Comparison of ENCODE assay signal across 1 cellular context in the genomic region with DNA sequence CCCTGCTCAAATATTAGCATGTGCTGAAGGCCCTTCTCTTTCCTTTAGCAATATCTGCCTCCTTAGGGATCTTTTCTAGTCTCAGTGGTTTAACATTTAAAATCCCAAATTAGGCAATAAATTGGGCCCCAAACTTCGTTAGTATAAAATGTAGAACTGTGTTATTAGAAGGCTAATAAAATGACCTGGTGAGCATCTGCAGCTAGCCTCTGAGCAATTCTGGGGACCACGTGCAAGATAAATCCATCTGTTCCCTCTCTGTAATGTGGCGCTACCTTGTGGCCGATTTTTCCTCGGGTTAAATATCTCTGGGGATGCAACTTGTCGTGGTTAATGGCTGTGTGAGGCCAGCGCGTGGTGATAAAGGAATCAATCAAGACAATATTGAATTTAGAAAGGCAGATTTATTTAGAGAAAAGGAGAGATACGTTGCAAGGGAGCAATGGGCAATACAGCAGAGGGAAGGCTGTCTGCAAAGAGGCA.
TF ChIP-seq lines count a peak whose summit lies in the region.

No MANE protein-coding gene starts in this region.

TF ChIP-seq in K562, 482 proteins besides CTCF, POLR2A, EP300 and RAD21 (continues in another document):
- TF ChIP-seq ZBED1 (IDR thresholded peaks at IDR 0.05) (no peak), RCOR1 (IDR thresholded peaks at IDR 0.05; ENCODE audit: borderline replicate concordance in 1 of 2, low read depth in 2 of 2, low read length in 2 of 2) (0 out of 4 replicates have a peak, but pooled peaks of 1 of the 2 experiments have one; percentile 24), EWSR1 (IDR thresholded peaks at IDR 0.05; ENCODE audit: borderline replicate concordance, low read depth, partially characterized antibody) (no peak), ZNF830 (CRISPR knock-in tag; IDR thresholded peaks at IDR 0.05) (no peak), NCOR1 (IDR thresholded peaks at IDR 0.05) (no peak), CBX8 (IDR thresholded peaks at IDR 0.05; ENCODE audit: borderline replicate concordance, extremely low read depth, low read depth, low read length, poor library complexity, severe bottlenecking) (no peak), XRCC5 (IDR thresholded peaks at IDR 0.05; ENCODE audit: low read depth, low read length) (0 out of 2 replicates have a peak, but pooled peaks have one; percentile 53), BACH1 (tag; IDR thresholded peaks at IDR 0.05) (no peak), BHLHE40 (IDR thresholded peaks at IDR 0.05; ENCODE audit: low read length) (peak; percentile 45; the same call in 1 of the 2 replicates), CC2D1A (IDR thresholded peaks at IDR 0.05) (no peak), PHF8 (IDR thresholded peaks at IDR 0.05; ENCODE audit: borderline replicate concordance, low read length) (no peak), BMI1 (IDR thresholded peaks at IDR 0.05; ENCODE audit: low read length) (no peak), L3MBTL2 (IDR thresholded peaks at IDR 0.05) (peak; percentile 61), ZNF408 (CRISPR knock-in tag; IDR thresholded peaks at IDR 0.05; ENCODE audit: low read depth) (no peak), MAFF (IDR thresholded peaks at IDR 0.05; ENCODE audit: low read length) (no peak)
- TF ChIP-seq, protein P1, sequence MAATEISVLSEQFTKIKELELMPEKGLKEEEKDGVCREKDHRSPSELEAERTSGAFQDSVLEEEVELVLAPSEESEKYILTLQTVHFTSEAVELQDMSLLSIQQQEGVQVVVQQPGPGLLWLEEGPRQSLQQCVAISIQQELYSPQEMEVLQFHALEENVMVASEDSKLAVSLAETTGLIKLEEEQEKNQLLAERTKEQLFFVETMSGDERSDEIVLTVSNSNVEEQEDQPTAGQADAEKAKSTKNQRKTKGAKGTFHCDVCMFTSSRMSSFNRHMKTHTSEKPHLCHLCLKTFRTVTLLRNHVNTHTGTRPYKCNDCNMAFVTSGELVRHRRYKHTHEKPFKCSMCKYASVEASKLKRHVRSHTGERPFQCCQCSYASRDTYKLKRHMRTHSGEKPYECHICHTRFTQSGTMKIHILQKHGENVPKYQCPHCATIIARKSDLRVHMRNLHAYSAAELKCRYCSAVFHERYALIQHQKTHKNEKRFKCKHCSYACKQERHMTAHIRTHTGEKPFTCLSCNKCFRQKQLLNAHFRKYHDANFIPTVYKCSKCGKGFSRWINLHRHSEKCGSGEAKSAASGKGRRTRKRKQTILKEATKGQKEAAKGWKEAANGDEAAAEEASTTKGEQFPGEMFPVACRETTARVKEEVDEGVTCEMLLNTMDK (IDR thresholded peaks at IDR 0.05; ENCODE audit: borderline replicate concordance, insufficient read depth, low read depth, low read length, poor library complexity, severe bottlenecking) = peak; percentile 50
- TF ChIP-seq, protein P2, sequence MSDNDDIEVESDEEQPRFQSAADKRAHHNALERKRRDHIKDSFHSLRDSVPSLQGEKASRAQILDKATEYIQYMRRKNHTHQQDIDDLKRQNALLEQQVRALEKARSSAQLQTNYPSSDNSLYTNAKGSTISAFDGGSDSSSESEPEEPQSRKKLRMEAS (CRISPR knock-in tag; IDR thresholded peaks at IDR 0.05) = peak; percentile 31; the same call in 1 of the 2 replicates
- TF ChIP-seq, protein P3, sequence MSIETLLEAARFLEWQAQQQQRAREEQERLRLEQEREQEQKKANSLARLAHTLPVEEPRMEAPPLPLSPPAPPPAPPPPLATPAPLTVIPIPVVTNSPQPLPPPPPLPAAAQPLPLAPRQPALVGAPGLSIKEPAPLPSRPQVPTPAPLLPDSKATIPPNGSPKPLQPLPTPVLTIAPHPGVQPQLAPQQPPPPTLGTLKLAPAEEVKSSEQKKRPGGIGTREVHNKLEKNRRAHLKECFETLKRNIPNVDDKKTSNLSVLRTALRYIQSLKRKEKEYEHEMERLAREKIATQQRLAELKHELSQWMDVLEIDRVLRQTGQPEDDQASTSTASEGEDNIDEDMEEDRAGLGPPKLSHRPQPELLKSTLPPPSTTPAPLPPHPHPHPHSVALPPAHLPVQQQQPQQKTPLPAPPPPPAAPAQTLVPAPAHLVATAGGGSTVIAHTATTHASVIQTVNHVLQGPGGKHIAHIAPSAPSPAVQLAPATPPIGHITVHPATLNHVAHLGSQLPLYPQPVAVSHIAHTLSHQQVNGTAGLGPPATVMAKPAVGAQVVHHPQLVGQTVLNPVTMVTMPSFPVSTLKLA (conservative IDR thresholded peaks at IDR 0.05) = no peak; a peak in 1 of 4 replicates
- TF ChIP-seq, protein P4, sequence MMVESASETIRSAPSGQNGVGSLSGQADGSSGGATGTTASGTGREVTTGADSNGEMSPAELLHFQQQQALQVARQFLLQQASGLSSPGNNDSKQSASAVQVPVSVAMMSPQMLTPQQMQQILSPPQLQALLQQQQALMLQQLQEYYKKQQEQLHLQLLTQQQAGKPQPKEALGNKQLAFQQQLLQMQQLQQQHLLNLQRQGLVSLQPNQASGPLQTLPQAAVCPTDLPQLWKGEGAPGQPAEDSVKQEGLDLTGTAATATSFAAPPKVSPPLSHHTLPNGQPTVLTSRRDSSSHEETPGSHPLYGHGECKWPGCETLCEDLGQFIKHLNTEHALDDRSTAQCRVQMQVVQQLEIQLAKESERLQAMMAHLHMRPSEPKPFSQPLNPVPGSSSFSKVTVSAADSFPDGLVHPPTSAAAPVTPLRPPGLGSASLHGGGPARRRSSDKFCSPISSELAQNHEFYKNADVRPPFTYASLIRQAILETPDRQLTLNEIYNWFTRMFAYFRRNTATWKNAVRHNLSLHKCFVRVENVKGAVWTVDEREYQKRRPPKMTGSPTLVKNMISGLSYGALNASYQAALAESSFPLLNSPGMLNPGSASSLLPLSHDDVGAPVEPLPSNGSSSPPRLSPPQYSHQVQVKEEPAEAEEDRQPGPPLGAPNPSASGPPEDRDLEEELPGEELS (CRISPR knock-in tag; IDR thresholded peaks at IDR 0.05; ENCODE audit: borderline replicate concordance) = no peak
- TF ChIP-seq, protein P5, sequence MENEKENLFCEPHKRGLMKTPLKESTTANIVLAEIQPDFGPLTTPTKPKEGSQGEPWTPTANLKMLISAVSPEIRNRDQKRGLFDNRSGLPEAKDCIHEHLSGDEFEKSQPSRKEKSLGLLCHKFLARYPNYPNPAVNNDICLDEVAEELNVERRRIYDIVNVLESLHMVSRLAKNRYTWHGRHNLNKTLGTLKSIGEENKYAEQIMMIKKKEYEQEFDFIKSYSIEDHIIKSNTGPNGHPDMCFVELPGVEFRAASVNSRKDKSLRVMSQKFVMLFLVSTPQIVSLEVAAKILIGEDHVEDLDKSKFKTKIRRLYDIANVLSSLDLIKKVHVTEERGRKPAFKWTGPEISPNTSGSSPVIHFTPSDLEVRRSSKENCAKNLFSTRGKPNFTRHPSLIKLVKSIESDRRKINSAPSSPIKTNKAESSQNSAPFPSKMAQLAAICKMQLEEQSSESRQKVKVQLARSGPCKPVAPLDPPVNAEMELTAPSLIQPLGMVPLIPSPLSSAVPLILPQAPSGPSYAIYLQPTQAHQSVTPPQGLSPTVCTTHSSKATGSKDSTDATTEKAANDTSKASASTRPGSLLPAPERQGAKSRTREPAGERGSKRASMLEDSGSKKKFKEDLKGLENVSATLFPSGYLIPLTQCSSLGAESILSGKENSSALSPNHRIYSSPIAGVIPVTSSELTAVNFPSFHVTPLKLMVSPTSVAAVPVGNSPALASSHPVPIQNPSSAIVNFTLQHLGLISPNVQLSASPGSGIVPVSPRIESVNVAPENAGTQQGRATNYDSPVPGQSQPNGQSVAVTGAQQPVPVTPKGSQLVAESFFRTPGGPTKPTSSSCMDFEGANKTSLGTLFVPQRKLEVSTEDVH (IDR thresholded peaks at IDR 0.05; ENCODE audit: low read depth, partially characterized antibody) = no peak
- TF ChIP-seq, protein P6, sequence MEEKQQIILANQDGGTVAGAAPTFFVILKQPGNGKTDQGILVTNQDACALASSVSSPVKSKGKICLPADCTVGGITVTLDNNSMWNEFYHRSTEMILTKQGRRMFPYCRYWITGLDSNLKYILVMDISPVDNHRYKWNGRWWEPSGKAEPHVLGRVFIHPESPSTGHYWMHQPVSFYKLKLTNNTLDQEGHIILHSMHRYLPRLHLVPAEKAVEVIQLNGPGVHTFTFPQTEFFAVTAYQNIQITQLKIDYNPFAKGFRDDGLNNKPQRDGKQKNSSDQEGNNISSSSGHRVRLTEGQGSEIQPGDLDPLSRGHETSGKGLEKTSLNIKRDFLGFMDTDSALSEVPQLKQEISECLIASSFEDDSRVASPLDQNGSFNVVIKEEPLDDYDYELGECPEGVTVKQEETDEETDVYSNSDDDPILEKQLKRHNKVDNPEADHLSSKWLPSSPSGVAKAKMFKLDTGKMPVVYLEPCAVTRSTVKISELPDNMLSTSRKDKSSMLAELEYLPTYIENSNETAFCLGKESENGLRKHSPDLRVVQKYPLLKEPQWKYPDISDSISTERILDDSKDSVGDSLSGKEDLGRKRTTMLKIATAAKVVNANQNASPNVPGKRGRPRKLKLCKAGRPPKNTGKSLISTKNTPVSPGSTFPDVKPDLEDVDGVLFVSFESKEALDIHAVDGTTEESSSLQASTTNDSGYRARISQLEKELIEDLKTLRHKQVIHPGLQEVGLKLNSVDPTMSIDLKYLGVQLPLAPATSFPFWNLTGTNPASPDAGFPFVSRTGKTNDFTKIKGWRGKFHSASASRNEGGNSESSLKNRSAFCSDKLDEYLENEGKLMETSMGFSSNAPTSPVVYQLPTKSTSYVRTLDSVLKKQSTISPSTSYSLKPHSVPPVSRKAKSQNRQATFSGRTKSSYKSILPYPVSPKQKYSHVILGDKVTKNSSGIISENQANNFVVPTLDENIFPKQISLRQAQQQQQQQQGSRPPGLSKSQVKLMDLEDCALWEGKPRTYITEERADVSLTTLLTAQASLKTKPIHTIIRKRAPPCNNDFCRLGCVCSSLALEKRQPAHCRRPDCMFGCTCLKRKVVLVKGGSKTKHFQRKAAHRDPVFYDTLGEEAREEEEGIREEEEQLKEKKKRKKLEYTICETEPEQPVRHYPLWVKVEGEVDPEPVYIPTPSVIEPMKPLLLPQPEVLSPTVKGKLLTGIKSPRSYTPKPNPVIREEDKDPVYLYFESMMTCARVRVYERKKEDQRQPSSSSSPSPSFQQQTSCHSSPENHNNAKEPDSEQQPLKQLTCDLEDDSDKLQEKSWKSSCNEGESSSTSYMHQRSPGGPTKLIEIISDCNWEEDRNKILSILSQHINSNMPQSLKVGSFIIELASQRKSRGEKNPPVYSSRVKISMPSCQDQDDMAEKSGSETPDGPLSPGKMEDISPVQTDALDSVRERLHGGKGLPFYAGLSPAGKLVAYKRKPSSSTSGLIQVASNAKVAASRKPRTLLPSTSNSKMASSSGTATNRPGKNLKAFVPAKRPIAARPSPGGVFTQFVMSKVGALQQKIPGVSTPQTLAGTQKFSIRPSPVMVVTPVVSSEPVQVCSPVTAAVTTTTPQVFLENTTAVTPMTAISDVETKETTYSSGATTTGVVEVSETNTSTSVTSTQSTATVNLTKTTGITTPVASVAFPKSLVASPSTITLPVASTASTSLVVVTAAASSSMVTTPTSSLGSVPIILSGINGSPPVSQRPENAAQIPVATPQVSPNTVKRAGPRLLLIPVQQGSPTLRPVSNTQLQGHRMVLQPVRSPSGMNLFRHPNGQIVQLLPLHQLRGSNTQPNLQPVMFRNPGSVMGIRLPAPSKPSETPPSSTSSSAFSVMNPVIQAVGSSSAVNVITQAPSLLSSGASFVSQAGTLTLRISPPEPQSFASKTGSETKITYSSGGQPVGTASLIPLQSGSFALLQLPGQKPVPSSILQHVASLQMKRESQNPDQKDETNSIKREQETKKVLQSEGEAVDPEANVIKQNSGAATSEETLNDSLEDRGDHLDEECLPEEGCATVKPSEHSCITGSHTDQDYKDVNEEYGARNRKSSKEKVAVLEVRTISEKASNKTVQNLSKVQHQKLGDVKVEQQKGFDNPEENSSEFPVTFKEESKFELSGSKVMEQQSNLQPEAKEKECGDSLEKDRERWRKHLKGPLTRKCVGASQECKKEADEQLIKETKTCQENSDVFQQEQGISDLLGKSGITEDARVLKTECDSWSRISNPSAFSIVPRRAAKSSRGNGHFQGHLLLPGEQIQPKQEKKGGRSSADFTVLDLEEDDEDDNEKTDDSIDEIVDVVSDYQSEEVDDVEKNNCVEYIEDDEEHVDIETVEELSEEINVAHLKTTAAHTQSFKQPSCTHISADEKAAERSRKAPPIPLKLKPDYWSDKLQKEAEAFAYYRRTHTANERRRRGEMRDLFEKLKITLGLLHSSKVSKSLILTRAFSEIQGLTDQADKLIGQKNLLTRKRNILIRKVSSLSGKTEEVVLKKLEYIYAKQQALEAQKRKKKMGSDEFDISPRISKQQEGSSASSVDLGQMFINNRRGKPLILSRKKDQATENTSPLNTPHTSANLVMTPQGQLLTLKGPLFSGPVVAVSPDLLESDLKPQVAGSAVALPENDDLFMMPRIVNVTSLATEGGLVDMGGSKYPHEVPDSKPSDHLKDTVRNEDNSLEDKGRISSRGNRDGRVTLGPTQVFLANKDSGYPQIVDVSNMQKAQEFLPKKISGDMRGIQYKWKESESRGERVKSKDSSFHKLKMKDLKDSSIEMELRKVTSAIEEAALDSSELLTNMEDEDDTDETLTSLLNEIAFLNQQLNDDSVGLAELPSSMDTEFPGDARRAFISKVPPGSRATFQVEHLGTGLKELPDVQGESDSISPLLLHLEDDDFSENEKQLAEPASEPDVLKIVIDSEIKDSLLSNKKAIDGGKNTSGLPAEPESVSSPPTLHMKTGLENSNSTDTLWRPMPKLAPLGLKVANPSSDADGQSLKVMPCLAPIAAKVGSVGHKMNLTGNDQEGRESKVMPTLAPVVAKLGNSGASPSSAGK (IDR thresholded peaks at IDR 0.05) = peak; percentile 14; the same call in 1 of the 2 replicates
- TF ChIP-seq, protein P7, sequence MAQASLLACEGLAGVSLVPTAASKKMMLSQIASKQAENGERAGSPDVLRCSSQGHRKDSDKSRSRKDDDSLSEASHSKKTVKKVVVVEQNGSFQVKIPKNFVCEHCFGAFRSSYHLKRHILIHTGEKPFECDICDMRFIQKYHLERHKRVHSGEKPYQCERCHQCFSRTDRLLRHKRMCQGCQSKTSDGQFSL (CRISPR knock-in tag; IDR thresholded peaks at IDR 0.05) = no peak
- TF ChIP-seq, protein P7 (tag; IDR thresholded peaks at IDR 0.05) = no peak
- TF ChIP-seq, protein P8, sequence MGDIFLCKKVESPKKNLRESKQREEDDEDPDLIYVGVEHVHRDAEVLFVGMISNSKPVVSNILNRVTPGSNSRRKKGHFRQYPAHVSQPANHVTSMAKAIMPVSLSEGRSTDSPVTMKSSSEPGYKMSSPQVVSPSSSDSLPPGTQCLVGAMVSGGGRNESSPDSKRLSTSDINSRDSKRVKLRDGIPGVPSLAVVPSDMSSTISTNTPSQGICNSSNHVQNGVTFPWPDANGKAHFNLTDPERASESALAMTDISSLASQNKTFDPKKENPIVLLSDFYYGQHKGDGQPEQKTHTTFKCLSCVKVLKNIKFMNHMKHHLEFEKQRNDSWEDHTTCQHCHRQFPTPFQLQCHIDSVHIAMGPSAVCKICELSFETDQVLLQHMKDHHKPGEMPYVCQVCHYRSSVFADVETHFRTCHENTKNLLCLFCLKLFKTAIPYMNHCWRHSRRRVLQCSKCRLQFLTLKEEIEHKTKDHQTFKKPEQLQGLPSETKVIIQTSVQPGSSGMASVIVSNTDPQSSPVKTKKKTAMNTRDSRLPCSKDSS (IDR thresholded peaks at IDR 0.05; ENCODE audit: low read depth, partially characterized antibody) = no peak
- TF ChIP-seq, protein P9, sequence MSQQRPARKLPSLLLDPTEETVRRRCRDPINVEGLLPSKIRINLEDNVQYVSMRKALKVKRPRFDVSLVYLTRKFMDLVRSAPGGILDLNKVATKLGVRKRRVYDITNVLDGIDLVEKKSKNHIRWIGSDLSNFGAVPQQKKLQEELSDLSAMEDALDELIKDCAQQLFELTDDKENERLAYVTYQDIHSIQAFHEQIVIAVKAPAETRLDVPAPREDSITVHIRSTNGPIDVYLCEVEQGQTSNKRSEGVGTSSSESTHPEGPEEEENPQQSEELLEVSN (IDR thresholded peaks at IDR 0.05; ENCODE audit: borderline replicate concordance in 1 of 2, extremely low read depth in 1 of 2, insufficient read depth in 1 of 2, insufficient read length in 1 of 2, low read depth in 1 of 2, low read length in 1 of 2, poor library complexity in 1 of 2, severe bottlenecking in 1 of 2) = peak in 1 of 2 experiments; percentile 65
